ENCODE assay signal across 2 cellular contexts in the genomic region with DNA sequence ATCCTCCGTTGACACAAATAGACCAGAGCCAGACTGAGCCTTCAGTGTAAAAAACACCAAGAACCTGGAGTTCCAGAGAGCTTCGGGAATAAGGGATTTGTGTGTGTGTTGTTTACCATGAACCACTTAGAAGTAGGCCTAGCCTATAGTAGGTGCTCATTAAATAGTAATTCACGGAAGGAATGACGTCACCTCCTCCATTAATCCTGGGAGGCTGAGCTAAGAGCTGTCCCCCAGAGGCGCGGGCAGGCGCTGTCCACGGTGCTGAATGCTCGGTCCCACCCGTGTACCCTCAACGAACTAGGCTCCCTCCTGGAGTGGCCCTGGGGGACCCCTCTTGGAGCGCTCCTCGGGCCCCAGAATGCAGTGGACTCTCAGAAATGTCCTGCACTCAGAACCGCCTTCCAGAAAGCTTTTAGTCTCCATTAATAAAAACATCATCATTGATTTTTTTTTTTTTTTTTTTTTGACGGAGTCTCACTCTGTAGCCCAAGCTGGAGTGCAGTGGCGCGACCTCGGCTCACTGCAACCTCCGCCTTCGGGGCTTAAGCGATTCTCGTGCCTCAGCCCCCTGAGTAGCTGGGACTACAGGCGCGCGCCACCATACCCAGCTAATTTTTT.
TF ChIP-seq lines count a peak whose summit lies in the region.

No MANE protein-coding gene starts in this region.

TF ChIP-seq in PFSK-1, 5 proteins besides CTCF, POLR2A, EP300 and RAD21:
- TF ChIP-seq, protein P1, sequence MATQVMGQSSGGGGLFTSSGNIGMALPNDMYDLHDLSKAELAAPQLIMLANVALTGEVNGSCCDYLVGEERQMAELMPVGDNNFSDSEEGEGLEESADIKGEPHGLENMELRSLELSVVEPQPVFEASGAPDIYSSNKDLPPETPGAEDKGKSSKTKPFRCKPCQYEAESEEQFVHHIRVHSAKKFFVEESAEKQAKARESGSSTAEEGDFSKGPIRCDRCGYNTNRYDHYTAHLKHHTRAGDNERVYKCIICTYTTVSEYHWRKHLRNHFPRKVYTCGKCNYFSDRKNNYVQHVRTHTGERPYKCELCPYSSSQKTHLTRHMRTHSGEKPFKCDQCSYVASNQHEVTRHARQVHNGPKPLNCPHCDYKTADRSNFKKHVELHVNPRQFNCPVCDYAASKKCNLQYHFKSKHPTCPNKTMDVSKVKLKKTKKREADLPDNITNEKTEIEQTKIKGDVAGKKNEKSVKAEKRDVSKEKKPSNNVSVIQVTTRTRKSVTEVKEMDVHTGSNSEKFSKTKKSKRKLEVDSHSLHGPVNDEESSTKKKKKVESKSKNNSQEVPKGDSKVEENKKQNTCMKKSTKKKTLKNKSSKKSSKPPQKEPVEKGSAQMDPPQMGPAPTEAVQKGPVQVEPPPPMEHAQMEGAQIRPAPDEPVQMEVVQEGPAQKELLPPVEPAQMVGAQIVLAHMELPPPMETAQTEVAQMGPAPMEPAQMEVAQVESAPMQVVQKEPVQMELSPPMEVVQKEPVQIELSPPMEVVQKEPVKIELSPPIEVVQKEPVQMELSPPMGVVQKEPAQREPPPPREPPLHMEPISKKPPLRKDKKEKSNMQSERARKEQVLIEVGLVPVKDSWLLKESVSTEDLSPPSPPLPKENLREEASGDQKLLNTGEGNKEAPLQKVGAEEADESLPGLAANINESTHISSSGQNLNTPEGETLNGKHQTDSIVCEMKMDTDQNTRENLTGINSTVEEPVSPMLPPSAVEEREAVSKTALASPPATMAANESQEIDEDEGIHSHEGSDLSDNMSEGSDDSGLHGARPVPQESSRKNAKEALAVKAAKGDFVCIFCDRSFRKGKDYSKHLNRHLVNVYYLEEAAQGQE (IDR thresholded peaks at IDR 0.05; ENCODE audit: insufficient read depth in 1 of 2, low read depth in 2 of 2, low read length in 2 of 2), result peak; percentile 98 to 99
- TF ChIP-seq SIN3A (IDR thresholded peaks at IDR 0.05; ENCODE audit: borderline replicate concordance, insufficient read depth, low read length), result no peak

TF ChIP-seq in K562, 482 proteins besides CTCF, POLR2A, EP300 and RAD21 (continues in another document):
- no peak for TF ChIP-seq PYGO2 (tag; IDR thresholded peaks at IDR 0.05)
- TF ChIP-seq YBX1 (IDR thresholded peaks at IDR 0.05), result no peak
- no peak for TF ChIP-seq CEBPB (tag; IDR thresholded peaks at IDR 0.05)
- TF ChIP-seq, protein P2, sequence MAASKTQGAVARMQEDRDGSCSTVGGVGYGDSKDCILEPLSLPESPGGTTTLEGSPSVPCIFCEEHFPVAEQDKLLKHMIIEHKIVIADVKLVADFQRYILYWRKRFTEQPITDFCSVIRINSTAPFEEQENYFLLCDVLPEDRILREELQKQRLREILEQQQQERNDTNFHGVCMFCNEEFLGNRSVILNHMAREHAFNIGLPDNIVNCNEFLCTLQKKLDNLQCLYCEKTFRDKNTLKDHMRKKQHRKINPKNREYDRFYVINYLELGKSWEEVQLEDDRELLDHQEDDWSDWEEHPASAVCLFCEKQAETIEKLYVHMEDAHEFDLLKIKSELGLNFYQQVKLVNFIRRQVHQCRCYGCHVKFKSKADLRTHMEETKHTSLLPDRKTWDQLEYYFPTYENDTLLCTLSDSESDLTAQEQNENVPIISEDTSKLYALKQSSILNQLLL (CRISPR knock-in tag; IDR thresholded peaks at IDR 0.05; ENCODE audit: borderline replicate concordance), result no peak
- no peak for TF ChIP-seq NELFE (IDR thresholded peaks at IDR 0.05; ENCODE audit: insufficient read depth, insufficient read length)
- no peak for TF ChIP-seq BRD4 (IDR thresholded peaks at IDR 0.05)
- no peak for TF ChIP-seq NR2F6 (CRISPR knock-in tag; IDR thresholded peaks at IDR 0.05)
- TF ChIP-seq CBFA2T3 (IDR thresholded peaks at IDR 0.05), result no peak
- TF ChIP-seq, protein P3, sequence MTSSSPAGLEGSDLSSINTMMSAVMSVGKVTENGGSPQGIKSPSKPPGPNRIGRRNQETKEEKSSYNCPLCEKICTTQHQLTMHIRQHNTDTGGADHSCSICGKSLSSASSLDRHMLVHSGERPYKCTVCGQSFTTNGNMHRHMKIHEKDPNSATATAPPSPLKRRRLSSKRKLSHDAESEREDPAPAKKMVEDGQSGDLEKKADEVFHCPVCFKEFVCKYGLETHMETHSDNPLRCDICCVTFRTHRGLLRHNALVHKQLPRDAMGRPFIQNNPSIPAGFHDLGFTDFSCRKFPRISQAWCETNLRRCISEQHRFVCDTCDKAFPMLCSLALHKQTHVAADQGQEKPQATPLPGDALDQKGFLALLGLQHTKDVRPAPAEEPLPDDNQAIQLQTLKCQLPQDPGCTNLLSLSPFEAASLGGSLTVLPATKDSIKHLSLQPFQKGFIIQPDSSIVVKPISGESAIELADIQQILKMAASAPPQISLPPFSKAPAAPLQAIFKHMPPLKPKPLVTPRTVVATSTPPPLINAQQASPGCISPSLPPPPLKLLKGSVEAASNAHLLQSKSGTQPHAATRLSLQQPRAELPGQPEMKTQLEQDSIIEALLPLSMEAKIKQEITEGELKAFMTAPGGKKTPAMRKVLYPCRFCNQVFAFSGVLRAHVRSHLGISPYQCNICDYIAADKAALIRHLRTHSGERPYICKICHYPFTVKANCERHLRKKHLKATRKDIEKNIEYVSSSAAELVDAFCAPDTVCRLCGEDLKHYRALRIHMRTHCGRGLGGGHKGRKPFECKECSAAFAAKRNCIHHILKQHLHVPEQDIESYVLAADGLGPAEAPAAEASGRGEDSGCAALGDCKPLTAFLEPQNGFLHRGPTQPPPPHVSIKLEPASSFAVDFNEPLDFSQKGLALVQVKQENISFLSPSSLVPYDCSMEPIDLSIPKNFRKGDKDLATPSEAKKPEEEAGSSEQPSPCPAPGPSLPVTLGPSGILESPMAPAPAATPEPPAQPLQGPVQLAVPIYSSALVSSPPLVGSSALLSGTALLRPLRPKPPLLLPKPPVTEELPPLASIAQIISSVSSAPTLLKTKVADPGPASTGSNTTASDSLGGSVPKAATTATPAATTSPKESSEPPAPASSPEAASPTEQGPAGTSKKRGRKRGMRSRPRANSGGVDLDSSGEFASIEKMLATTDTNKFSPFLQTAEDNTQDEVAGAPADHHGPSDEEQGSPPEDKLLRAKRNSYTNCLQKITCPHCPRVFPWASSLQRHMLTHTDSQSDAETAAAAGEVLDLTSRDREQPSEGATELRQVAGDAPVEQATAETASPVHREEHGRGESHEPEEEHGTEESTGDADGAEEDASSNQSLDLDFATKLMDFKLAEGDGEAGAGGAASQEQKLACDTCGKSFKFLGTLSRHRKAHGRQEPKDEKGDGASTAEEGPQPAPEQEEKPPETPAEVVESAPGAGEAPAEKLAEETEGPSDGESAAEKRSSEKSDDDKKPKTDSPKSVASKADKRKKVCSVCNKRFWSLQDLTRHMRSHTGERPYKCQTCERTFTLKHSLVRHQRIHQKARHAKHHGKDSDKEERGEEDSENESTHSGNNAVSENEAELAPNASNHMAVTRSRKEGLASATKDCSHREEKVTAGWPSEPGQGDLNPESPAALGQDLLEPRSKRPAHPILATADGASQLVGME (CRISPR knock-in tag; IDR thresholded peaks at IDR 0.05), result peak; percentile 15; the same call in 1 of the 2 replicates
- no peak for TF ChIP-seq ZNF561 (CRISPR knock-in tag; conservative IDR thresholded peaks at IDR 0.05)
- no peak for TF ChIP-seq PHF21A (IDR thresholded peaks at IDR 0.05; ENCODE audit: borderline replicate concordance, low read depth)
- TF ChIP-seq TEAD1 (CRISPR knock-in tag; IDR thresholded peaks at IDR 0.05), result peak in 1 of 2 experiments; percentile 69; a peak in 1 of 4 replicates
- no peak for TF ChIP-seq MYBL2 (IDR thresholded peaks at IDR 0.05; ENCODE audit: low read depth)
- TF ChIP-seq MYBL2 (CRISPR knock-in tag; IDR thresholded peaks at IDR 0.05; ENCODE audit: borderline replicate concordance), result no peak
- TF ChIP-seq, protein P4, sequence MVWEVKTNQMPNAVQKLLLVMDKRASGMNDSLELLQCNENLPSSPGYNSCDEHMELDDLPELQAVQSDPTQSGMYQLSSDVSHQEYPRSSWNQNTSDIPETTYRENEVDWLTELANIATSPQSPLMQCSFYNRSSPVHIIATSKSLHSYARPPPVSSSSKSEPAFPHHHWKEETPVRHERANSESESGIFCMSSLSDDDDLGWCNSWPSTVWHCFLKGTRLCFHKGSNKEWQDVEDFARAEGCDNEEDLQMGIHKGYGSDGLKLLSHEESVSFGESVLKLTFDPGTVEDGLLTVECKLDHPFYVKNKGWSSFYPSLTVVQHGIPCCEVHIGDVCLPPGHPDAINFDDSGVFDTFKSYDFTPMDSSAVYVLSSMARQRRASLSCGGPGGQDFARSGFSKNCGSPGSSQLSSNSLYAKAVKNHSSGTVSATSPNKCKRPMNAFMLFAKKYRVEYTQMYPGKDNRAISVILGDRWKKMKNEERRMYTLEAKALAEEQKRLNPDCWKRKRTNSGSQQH (CRISPR knock-in tag; IDR thresholded peaks at IDR 0.05), result no peak
- TF ChIP-seq JUN (IDR thresholded peaks at IDR 0.05; ENCODE audit: borderline replicate concordance, low read depth, low read length), result peak; percentile 96
- TF ChIP-seq JUN (CRISPR knock-in tag; IDR thresholded peaks at IDR 0.05; ENCODE audit: borderline replicate concordance), result peak; percentile 91; the same call in 1 of the 2 replicates
- TF ChIP-seq ZNF431 (CRISPR knock-in tag; IDR thresholded peaks at IDR 0.05), result no peak
- TF ChIP-seq HNRNPK (IDR thresholded peaks at IDR 0.05; ENCODE audit: low read depth, low read length, poor library complexity, severe bottlenecking), result no peak
- TF ChIP-seq CC2D1A (IDR thresholded peaks at IDR 0.05), result no peak
- no peak for TF ChIP-seq NFYB (IDR thresholded peaks at IDR 0.05; ENCODE audit: extremely low read depth, insufficient read length)
- no peak for TF ChIP-seq TAF7 (tag; IDR thresholded peaks at IDR 0.05)
- TF ChIP-seq SNIP1 (IDR thresholded peaks at IDR 0.05; ENCODE audit: low read depth), result no peak
- no peak for TF ChIP-seq FOXM1 (IDR thresholded peaks at IDR 0.05; ENCODE audit: low read depth)
- TF ChIP-seq FOXM1 (CRISPR knock-in tag; IDR thresholded peaks at IDR 0.05; ENCODE audit: low read depth), result no peak
- TF ChIP-seq, protein P5, sequence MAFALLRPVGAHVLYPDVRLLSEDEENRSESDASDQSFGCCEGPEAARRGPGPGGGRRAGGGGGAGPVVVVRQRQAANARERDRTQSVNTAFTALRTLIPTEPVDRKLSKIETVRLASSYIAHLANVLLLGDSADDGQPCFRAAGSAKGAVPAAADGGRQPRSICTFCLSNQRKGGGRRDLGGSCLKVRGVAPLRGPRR (CRISPR knock-in tag; IDR thresholded peaks at IDR 0.05), result no peak
- no peak for TF ChIP-seq ZNF282 (CRISPR knock-in tag; IDR thresholded peaks at IDR 0.05)
- TF ChIP-seq MXI1 (IDR thresholded peaks at IDR 0.05; ENCODE audit: low read depth, low read length), result no peak
- TF ChIP-seq, protein P6, sequence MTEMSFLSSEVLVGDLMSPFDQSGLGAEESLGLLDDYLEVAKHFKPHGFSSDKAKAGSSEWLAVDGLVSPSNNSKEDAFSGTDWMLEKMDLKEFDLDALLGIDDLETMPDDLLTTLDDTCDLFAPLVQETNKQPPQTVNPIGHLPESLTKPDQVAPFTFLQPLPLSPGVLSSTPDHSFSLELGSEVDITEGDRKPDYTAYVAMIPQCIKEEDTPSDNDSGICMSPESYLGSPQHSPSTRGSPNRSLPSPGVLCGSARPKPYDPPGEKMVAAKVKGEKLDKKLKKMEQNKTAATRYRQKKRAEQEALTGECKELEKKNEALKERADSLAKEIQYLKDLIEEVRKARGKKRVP (CRISPR knock-in tag; IDR thresholded peaks at IDR 0.05), result no peak
- 0 out of 2 replicates have a peak, but pooled peaks have one; percentile 55 for TF ChIP-seq ZNF197 (CRISPR knock-in tag; IDR thresholded peaks at IDR 0.05; ENCODE audit: low read depth)
- no peak for TF ChIP-seq ZNF217 (CRISPR knock-in tag; IDR thresholded peaks at IDR 0.05)
- TF ChIP-seq, protein P7, sequence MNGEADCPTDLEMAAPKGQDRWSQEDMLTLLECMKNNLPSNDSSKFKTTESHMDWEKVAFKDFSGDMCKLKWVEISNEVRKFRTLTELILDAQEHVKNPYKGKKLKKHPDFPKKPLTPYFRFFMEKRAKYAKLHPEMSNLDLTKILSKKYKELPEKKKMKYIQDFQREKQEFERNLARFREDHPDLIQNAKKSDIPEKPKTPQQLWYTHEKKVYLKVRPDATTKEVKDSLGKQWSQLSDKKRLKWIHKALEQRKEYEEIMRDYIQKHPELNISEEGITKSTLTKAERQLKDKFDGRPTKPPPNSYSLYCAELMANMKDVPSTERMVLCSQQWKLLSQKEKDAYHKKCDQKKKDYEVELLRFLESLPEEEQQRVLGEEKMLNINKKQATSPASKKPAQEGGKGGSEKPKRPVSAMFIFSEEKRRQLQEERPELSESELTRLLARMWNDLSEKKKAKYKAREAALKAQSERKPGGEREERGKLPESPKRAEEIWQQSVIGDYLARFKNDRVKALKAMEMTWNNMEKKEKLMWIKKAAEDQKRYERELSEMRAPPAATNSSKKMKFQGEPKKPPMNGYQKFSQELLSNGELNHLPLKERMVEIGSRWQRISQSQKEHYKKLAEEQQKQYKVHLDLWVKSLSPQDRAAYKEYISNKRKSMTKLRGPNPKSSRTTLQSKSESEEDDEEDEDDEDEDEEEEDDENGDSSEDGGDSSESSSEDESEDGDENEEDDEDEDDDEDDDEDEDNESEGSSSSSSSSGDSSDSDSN (IDR thresholded peaks at IDR 0.05; ENCODE audit: borderline replicate concordance in 1 of 2, low read depth in 2 of 2, low read length in 2 of 2), result no peak
- TF ChIP-seq, protein P1 (CRISPR knock-in tag; IDR thresholded peaks at IDR 0.05; ENCODE audit: low read depth), result peak; percentile 99
- no peak; the same call in 1 of the 2 replicates for TF ChIP-seq KAT7 (CRISPR knock-in tag; IDR thresholded peaks at IDR 0.05; ENCODE audit: borderline replicate concordance)
- no peak for TF ChIP-seq ZNF184 (CRISPR knock-in tag; IDR thresholded peaks at IDR 0.05)
- TF ChIP-seq RFX7 (CRISPR knock-in tag; IDR thresholded peaks at IDR 0.05), result no peak
